In genomic region chr11:119518746-119519382, GRCh38 we compare ENCODE assay signal across 10 cellular contexts.
A peak's percentile ranks its signal among the peaks of the same experiment; 100 is the strongest.
DNase-seq lines count a peak whose midpoint lies in the region; ATAC-seq and TF ChIP-seq lines count a peak whose summit lies in the region.
"Had no signal": no experiment of that assay in that cellular context is flagged by ENCODE, and none has a peak within 500 bp of the region (broad histone marks: within the 10 kb centered on the region; RNA-seq: fewer than 3 reads in every experiment).

No MANE protein-coding gene starts in this region.

- H3K79me1 ChIP-seq in mesenchymal stem cell (replicated peaks; ENCODE audit: low read length, poor library complexity, severe bottlenecking), result no peaks in the 10 kb centered on the region

- H3K27me3 ChIP-seq in MG63 (no peaks in the 10 kb centered on the region), mesenchymal stem cell (ENCODE audit: control insufficient read depth in 1 of 2, insufficient read depth in 1 of 2, low read length in 2 of 2) (peaks cover 28 to 82% of the 10 kb centered on the region in 2 experiments)

- H2AFZ ChIP-seq in mesenchymal stem cell (ENCODE audit: low read depth, low read length), result no peak overlapping the region

- TF ChIP-seq CTCF in GM20000 (IDR thresholded peaks at IDR 0.05; ENCODE audit: extremely low read depth, missing control alignments), result no peak

- in situ Hi-C loops in T47D (cut with HindIII; ENCODE audit: low pct_unique_long_range_greater_than_20kb, low sequenced_read_pairs), result no loop called here

- H3K27ac ChIP-seq in mesenchymal stem cell (ENCODE audit: low read length, poor library complexity, severe bottlenecking), result no peak overlapping the region
- H3K27ac ChIP-seq: gastroesophageal sphincter had no signal

- H2BK15ac ChIP-seq in mesenchymal stem cell (ENCODE audit: low read depth, poor library complexity, severe bottlenecking), result no peak overlapping the region

- no peak overlapping the region for H2AK5ac ChIP-seq in mesenchymal stem cell (ENCODE audit: low read length, severe bottlenecking)

- no peak overlapping the region for H3K14ac ChIP-seq in mesenchymal stem cell (ENCODE audit: low read length in 2 of 2)

- H3K4me1 ChIP-seq in mesenchymal stem cell (ENCODE audit: control insufficient read depth, insufficient read depth, low read depth, low read length), result no peaks in the 10 kb centered on the region
- H3K4me1 ChIP-seq: gastroesophageal sphincter had no signal

- no peak overlapping the region for H3K4me3 ChIP-seq in MG63
- H3K4me3 ChIP-seq in mesenchymal stem cell (ENCODE audit: insufficient read depth in 1 of 2, low read depth in 1 of 2, low read length in 2 of 2), result no peak overlapping the region
- H3K4me3 ChIP-seq: gastroesophageal sphincter had no signal

- H3K18ac ChIP-seq in mesenchymal stem cell (ENCODE audit: low read depth in 1 of 2, low read length in 2 of 2), result no peak overlapping the region

- no peak overlapping the region for H3K4me2 ChIP-seq in mesenchymal stem cell (ENCODE audit: low read length, poor library complexity, severe bottlenecking)

- 65% methylated on average over 10 of the region's 11 CpGs for WGBS in mesenchymal stem cell

- no peak overlapping the region for H2BK5ac ChIP-seq in mesenchymal stem cell (ENCODE audit: low read depth, low read length, poor library complexity, severe bottlenecking)

- H3K9me3 ChIP-seq in MG63, result no peaks in the 10 kb centered on the region
- no peaks in the 10 kb centered on the region for H3K9me3 ChIP-seq in mesenchymal stem cell (ENCODE audit: control insufficient read depth, low read length)
- H3K9me3 ChIP-seq: gastroesophageal sphincter had no signal

- peak; percentile 27 for DNase-seq in NCI-H510A treated with DMSO at 0.1 percent for 48 hours (lab: John Stamatoyannopoulos, UW)
- DNase-seq in NCI-H510A (lab: John Stamatoyannopoulos, UW), result no peak
- DNase-seq in MG63, result peak; percentile 31
- peak; percentile 49 to 80 for DNase-seq in T47D (ENCODE audit: low read depth in 1 of 2, low spot score in 1 of 2)
- peak; percentile 42 for DNase-seq in mesenchymal stem cell
- DNase-seq in GM20000 (ENCODE audit: low spot score), result no peak
- DNase-seq in NCI-H1694 (lab: John Stamatoyannopoulos, UW), result no peak
- DNase-seq: GOT3 had no signal

- no peak overlapping the region for H3K23ac ChIP-seq in mesenchymal stem cell (ENCODE audit: low read length in 2 of 2)

- H2BK12ac ChIP-seq in mesenchymal stem cell (ENCODE audit: low read length in 2 of 2), result no peak overlapping the region

- no peak overlapping the region for H2BK120ac ChIP-seq in mesenchymal stem cell (ENCODE audit: low read depth, low read length)

- H3K9ac ChIP-seq in mesenchymal stem cell (ENCODE audit: low read length), result no peak overlapping the region

- ATAC-seq in HG02623 (IDR thresholded peaks at IDR 0.05; ENCODE audit: unreplicated experiment), result no peak
- ATAC-seq: gastroesophageal sphincter had no signal

- no peak overlapping the region for H4K91ac ChIP-seq in mesenchymal stem cell (ENCODE audit: low read length)

- H4K8ac ChIP-seq in mesenchymal stem cell (ENCODE audit: low read length), result no peak overlapping the region

- no peaks in the 10 kb centered on the region for H3K36me3 ChIP-seq in MG63
- H3K36me3 ChIP-seq in mesenchymal stem cell (ENCODE audit: control insufficient read depth in 1 of 2, insufficient read depth in 2 of 2, low read depth in 1 of 2, low read length in 2 of 2), result no peaks in the 10 kb centered on the region
- H3K36me3 ChIP-seq: gastroesophageal sphincter had no signal

- no peak overlapping the region for H3K4ac ChIP-seq in mesenchymal stem cell (ENCODE audit: low read depth in 1 of 2, low read length in 2 of 2)

Comparison
In these comparisons a context has a peak if more than half of its experiments do, and no peak if none do; other contexts are left out.
1. DNase-seq: peak in NCI-H510A treated with DMSO at 0.1 percent for 48 hours (single experiment), MG63 (single experiment), T47D (2 of 2) and mesenchymal stem cell (single experiment); none in NCI-H510A (single experiment), GM20000 (single experiment) and NCI-H1694 (single experiment).